ENCODE assay signal across 8 cellular contexts in the genomic region with DNA sequence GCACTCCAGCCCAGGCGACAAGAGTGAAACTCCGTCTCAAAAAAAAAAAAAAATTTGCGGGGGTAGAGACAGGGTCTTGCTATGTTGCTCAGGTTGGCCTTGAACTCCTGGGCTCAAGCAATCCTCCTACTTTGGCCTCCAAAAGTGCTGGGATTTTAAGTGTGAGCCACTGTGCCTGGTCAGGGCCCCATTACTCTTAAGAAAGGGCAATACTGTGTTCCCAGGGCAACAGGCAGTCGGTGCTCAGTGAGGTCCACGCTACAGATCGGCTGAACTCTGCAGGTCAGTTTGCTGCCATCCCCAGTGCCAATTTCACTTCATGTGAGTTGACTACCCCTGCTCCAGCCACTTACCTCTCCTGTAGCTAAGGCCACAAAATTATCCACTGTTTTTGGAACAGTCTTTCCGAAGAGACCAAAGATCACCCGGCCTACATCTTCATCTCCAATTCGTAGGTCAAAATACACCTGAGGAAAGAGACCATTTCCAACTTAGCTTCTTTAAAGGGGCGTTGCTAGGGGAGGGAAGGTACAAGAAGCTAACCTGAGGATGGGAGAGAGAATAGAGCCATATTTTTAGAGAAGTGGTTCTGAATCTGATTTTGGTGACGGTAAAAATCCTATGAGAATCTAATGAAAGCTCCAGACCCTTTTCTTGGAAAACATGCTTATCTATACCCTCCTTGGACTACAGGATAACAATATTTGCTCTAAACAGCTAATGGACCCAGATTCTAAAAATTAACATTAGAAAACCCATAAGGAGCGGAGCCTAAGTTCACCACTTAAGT. TPM values are rescaled to one million over a fixed set of nuclear protein-coding genes. Genes with fewer than 3 reads are reported as not detected.
DNase-seq lines count a peak whose midpoint lies in the region; ATAC-seq and TF ChIP-seq lines count a peak whose summit lies in the region.

No MANE protein-coding gene starts in this region.

- DNase-seq in SJSA1 (ENCODE audit: low read depth in 1 of 2, low spot score in 2 of 2) = no peak
- DNase-seq in fibroblast of mammary gland (ENCODE audit: low read depth) = no peak
- no peak for DNase-seq in amniotic stem cell (lab: John Stamatoyannopoulos, UW)
- DNase-seq in SHP77 (lab: John Stamatoyannopoulos, UW) = no peak

- ATAC-seq in HG02981 (IDR thresholded peaks at IDR 0.05; ENCODE audit: unreplicated experiment) (no peak), HG03469 (IDR thresholded peaks at IDR 0.05; ENCODE audit: unreplicated experiment) (no peak)

- H3K9me3 ChIP-seq in SJSA1 (replicated peaks) = no peaks in the 10 kb centered on the region

- H3K27me3 ChIP-seq in SJSA1 (replicated peaks) = no peaks in the 10 kb centered on the region
- H3K27me3 ChIP-seq in rectal smooth muscle tissue (ENCODE audit: control insufficient read depth, insufficient read depth, low read length) = no peaks in the 10 kb centered on the region

- H3K4me1 ChIP-seq in SJSA1 (replicated peaks) = peaks cover 17% of the 10 kb centered on the region
- peaks cover 7% of the 10 kb centered on the region for H3K4me1 ChIP-seq in rectal smooth muscle tissue (ENCODE audit: control insufficient read depth, insufficient read depth, low read length)

- H3K36me3 ChIP-seq in SJSA1 = peaks cover 54% of the 10 kb centered on the region
- H3K36me3 ChIP-seq in rectal smooth muscle tissue (ENCODE audit: control insufficient read depth, insufficient read depth, low read length) = peaks cover 31% of the 10 kb centered on the region

- peak overlapping the region; percentile 39 for H3K9ac ChIP-seq in rectal smooth muscle tissue (ENCODE audit: low read length)

- H3K27ac ChIP-seq in SJSA1 (peak overlapping the region; percentile 60), rectal smooth muscle tissue (ENCODE audit: low read depth, low read length) (peak overlapping the region; percentile 86)

- TF ChIP-seq CTCF in GM12875 (IDR thresholded peaks at IDR 0.05; ENCODE audit: borderline replicate concordance, insufficient read depth, low read depth, low read length) (no peak), fibroblast of mammary gland (conservative IDR thresholded peaks at IDR 0.05; ENCODE audit: control insufficient read depth, insufficient read depth, low read depth, low read length) (no peak)

- H3K4me3 ChIP-seq in GM12875 (ENCODE audit: low read depth, low read length) (peak overlapping the region; percentile 95), SJSA1 (peak overlapping the region; percentile 70), fibroblast of mammary gland (ENCODE audit: control insufficient read depth, low read depth, low read length) (peak overlapping the region; percentile 97), rectal smooth muscle tissue (ENCODE audit: low read length) (peak overlapping the region; percentile 91)

RNA-seq across cellular contexts. Expression of gene PPIB, which starts 0.9 kb away (rescaled TPM):
- total RNA-seq in SJSA1 (2014; rRNA removed; shearing (Covaris generic)) = 504 and 670 TPM in 2 replicates

RNA-seq across cellular contexts. Expression of gene SNX22, which starts 10.4 kb away (rescaled TPM):
- 0.05 TPM in 1 of 2 replicates, not detected in the other for total RNA-seq in SJSA1 (2014; rRNA removed; shearing (Covaris generic))
